In the genomic region with DNA sequence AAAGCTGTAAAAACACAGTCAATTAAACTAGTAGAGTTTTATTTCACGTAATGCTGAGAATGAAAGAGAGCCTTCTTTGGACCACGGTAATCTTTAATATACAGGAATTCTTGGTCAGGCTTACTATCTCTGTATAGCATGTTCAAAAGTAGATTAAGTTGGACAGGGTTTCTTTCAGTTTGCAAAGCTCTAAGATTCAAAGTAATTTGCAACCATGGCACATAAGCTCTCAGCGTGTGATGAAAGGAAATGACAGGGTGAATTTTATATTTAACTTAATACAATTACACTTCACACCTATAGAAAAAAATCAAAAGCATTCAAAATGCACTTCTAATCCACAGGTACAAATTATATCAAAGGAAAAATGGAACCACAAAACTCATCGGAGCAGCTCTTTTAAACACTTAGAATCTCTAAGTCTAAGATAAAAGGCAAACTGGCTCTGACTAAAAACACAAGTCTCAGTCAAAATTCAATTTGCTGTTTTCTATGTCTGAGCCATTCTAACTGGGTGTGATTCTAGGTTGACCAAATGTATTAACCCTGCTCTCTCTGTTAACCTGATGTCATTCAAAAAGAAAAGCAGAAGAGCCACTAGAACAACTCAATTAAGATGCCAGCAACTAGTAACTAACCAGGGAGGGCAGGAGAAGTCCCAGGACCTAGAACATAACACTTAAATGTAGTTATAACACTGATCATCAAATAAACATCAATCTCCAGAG, we compare ENCODE assay signal across 12 cellular contexts.
DNase-seq lines count a peak whose midpoint lies in the region; ATAC-seq and TF ChIP-seq lines count a peak whose summit lies in the region.
"Had no signal": no experiment of that assay in that cellular context is flagged by ENCODE, and none has a peak within 500 bp of the region (broad histone marks: within the 10 kb centered on the region; RNA-seq: fewer than 3 reads in every experiment).

No MANE protein-coding gene starts in this region.

- H3K9me3 Mint-ChIP-seq in activated T-cell treated with anti-CD3 and anti-CD28 coated beads, Interleukin-2, amount 50 U/mL, for 4 hours = no peaks in the 10 kb centered on the region
- H3K9me3 Mint-ChIP-seq in endodermal cell = no peaks in the 10 kb centered on the region

- peak; percentile 78 to 83 for ATAC-seq in activated T-cell treated with anti-CD3 and anti-CD28 coated beads, Interleukin-2, amount 50 U/mL, for 4 hours
- ATAC-seq in HG03432 (IDR thresholded peaks at IDR 0.05; ENCODE audit: unreplicated experiment) (no peak), GM21515 (IDR thresholded peaks at IDR 0.05; ENCODE audit: unreplicated experiment) (no peak)
- ATAC-seq: upper lobe of right lung had no signal

- H3K4me1 ChIP-seq in OCI-LY3 (ENCODE audit: low read length) = peaks cover 60% of the 10 kb centered on the region
- peaks cover 50% of the 10 kb centered on the region for H3K4me1 ChIP-seq in endodermal cell (ENCODE audit: control insufficient read depth, insufficient read depth, low read length)
- H3K4me1 ChIP-seq in smooth muscle cell (ENCODE audit: low read depth) = peaks cover 48% of the 10 kb centered on the region

- H4K20me1 ChIP-seq in OCI-LY3 (ENCODE audit: insufficient read depth, low read length) = peaks cover 36% of the 10 kb centered on the region
- H4K20me1 ChIP-seq in smooth muscle cell (ENCODE audit: low read depth) = peaks cover 97% of the 10 kb centered on the region

- no peak overlapping the region for H3K4me3 Mint-ChIP-seq in activated T-cell treated with anti-CD3 and anti-CD28 coated beads, Interleukin-2, amount 50 U/mL, for 4 hours
- H3K4me3 Mint-ChIP-seq in endodermal cell = no peak overlapping the region

- H3K36me3 Mint-ChIP-seq in activated T-cell treated with anti-CD3 and anti-CD28 coated beads, Interleukin-2, amount 50 U/mL, for 4 hours (ENCODE audit: insufficient read depth) = peaks cover 2% of the 10 kb centered on the region
- no peaks in the 10 kb centered on the region for H3K36me3 Mint-ChIP-seq in endodermal cell (ENCODE audit: low read depth)

- no peaks in the 10 kb centered on the region for H3K27me3 Mint-ChIP-seq in activated T-cell treated with anti-CD3 and anti-CD28 coated beads, Interleukin-2, amount 50 U/mL, for 4 hours (ENCODE audit: low read depth)
- no peaks in the 10 kb centered on the region for H3K27me3 Mint-ChIP-seq in endodermal cell (ENCODE audit: insufficient read depth)

- no peak overlapping the region for H3K9ac ChIP-seq in OCI-LY3 (ENCODE audit: low read length)
- H3K9ac ChIP-seq in endodermal cell (ENCODE audit: extremely low read depth, low read length, poor library complexity, severe bottlenecking) = no peak overlapping the region
- peak overlapping the region; percentile 7 for H3K9ac ChIP-seq in smooth muscle cell (ENCODE audit: low read depth)

- no peak overlapping the region for H3K27ac ChIP-seq in OCI-LY3 (ENCODE audit: low read length)
- H3K27ac ChIP-seq in endodermal cell (ENCODE audit: low read depth, low read length) = no peak overlapping the region
- peak overlapping the region; percentile 47 for H3K27ac ChIP-seq in smooth muscle cell (ENCODE audit: low read depth)
- H3K27ac ChIP-seq: pancreas, upper lobe of right lung had no signal

- TF ChIP-seq CTCF in OCI-LY3 (IDR thresholded peaks at IDR 0.05; ENCODE audit: low read depth, low read length) (no peak), endodermal cell (conservative IDR thresholded peaks at IDR 0.05) (no peak), smooth muscle cell (IDR thresholded peaks at IDR 0.05; ENCODE audit: borderline replicate concordance, insufficient read depth, poor library complexity, severe bottlenecking) (no peak)

- H3K36me3 ChIP-seq in OCI-LY3 (replicated peaks; ENCODE audit: low read depth, low read length) = no peaks in the 10 kb centered on the region
- no peaks in the 10 kb centered on the region for H3K36me3 ChIP-seq in endodermal cell (ENCODE audit: control insufficient read depth, insufficient read depth, low read length)
- no peaks in the 10 kb centered on the region for H3K36me3 ChIP-seq in smooth muscle cell (ENCODE audit: low read depth)
- H3K36me3 ChIP-seq: pancreas, upper lobe of right lung had no signal

- H3K4me2 ChIP-seq in OCI-LY3 (ENCODE audit: low read length) = peak overlapping the region; percentile 34
- peak overlapping the region; percentile 62 for H3K4me2 ChIP-seq in smooth muscle cell

- H3K9me3 ChIP-seq in OCI-LY3 (ENCODE audit: insufficient read depth, low read length) (no peaks in the 10 kb centered on the region), endodermal cell (ENCODE audit: control insufficient read depth, low read length) (no peaks in the 10 kb centered on the region), smooth muscle cell (replicated peaks; ENCODE audit: low read depth) (no peaks in the 10 kb centered on the region)
- H3K9me3 ChIP-seq: pancreas, upper lobe of right lung had no signal

- 93 to 96% methylated on average over 3 of the region's 4 CpGs for WGBS in endodermal cell (ENCODE audit: insufficient coverage in 1 of 2, insufficient read length in 1 of 2), 2 experiments
- WGBS in smooth muscle cell (ENCODE audit: low lambda C conversion rate) = 61% methylated on average over 4 of the region's 4 CpGs

- H3K79me2 ChIP-seq in OCI-LY3 (ENCODE audit: low read length) (peaks cover 71% of the 10 kb centered on the region), smooth muscle cell (ENCODE audit: low read depth) (peaks cover 96% of the 10 kb centered on the region)

- peaks cover 39% of the 10 kb centered on the region for H3K4me1 Mint-ChIP-seq in activated T-cell treated with anti-CD3 and anti-CD28 coated beads, Interleukin-2, amount 50 U/mL, for 4 hours (ENCODE audit: low read depth)
- H3K4me1 Mint-ChIP-seq in endodermal cell = peaks cover 66% of the 10 kb centered on the region

- no peaks in the 10 kb centered on the region for H3K27me3 ChIP-seq in OCI-LY3 (ENCODE audit: low read depth, low read length)
- no peaks in the 10 kb centered on the region for H3K27me3 ChIP-seq in endodermal cell (ENCODE audit: control insufficient read depth, insufficient read depth, low read length, poor library complexity, severe bottlenecking)
- H3K27me3 ChIP-seq in smooth muscle cell (ENCODE audit: low read depth) = no peaks in the 10 kb centered on the region
- H3K27me3 ChIP-seq: pancreas, upper lobe of right lung had no signal

- peaks cover 16% of the 10 kb centered on the region for H3F3A ChIP-seq in smooth muscle cell (ENCODE audit: low read depth)

- no peak for DNase-seq in activated T-cell treated with anti-CD3 and anti-CD28 coated beads, Interleukin-2, amount 50 U/mL, for 4 hours
- no peak for DNase-seq in activated T-cell treated with anti-CD3 and anti-CD28 coated beads, Interleukin-2, amount 50 U/mL, for 1 hour
- DNase-seq in endodermal cell (no peak), smooth muscle cell (lab: John Stamatoyannopoulos, UW; ENCODE audit: unreplicated experiment) (no peak), NCI-H2107 treated with DMSO at 0.1 percent for 48 hours (lab: John Stamatoyannopoulos, UW; ENCODE audit: unreplicated experiment) (no peak)
- DNase-seq: NCI-H1092, NCI-H446, pancreas, upper lobe of right lung had no signal

- H2AFZ ChIP-seq in OCI-LY3 (ENCODE audit: low read depth, low read length) (no peak overlapping the region), smooth muscle cell (ENCODE audit: low read depth) (no peak overlapping the region)

- peak overlapping the region; percentile 60 for H3K27ac Mint-ChIP-seq in endodermal cell

- H3K4me3 ChIP-seq in OCI-LY3 (ENCODE audit: low read length) = no peak overlapping the region
- peak overlapping the region; percentile 16 for H3K4me3 ChIP-seq in endodermal cell (ENCODE audit: low read length)
- no peak overlapping the region for H3K4me3 ChIP-seq in smooth muscle cell
- H3K4me3 ChIP-seq: pancreas, upper lobe of right lung had no signal

Comparison
In these comparisons a context has a peak if more than half of its experiments do, and no peak if none do; other contexts are left out.
1. ATAC-seq: peak in activated T-cell treated with anti-CD3 and anti-CD28 coated beads, Interleukin-2, amount 50 U/mL, for 4 hours (2 of 2); none in HG03432 (single experiment) and GM21515 (single experiment).